In genomic region chr9:124271660-124272059, GRCh38 we compare ENCODE assay signal across 1 cellular context.
TF ChIP-seq lines count a peak whose summit lies in the region.

No MANE protein-coding gene starts in this region.

TF ChIP-seq in GM12878, 131 proteins besides CTCF, POLR2A, EP300 and RAD21 (continued from another document):
- TF ChIP-seq SPI1 (IDR thresholded peaks at IDR 0.05; ENCODE audit: borderline replicate concordance, insufficient read depth, low read depth, low read length), result no peak
